Comparison of ENCODE assay signal across 8 cellular contexts in genomic region chr1:155563377-155564066, GRCh38. TPM values are rescaled to one million over a fixed set of nuclear protein-coding genes. Genes with fewer than 3 reads are reported as not detected.
DNase-seq lines count a peak whose midpoint lies in the region; ATAC-seq and TF ChIP-seq lines count a peak whose summit lies in the region.
"Not testable (repeated sequence)": the region's sequence is repeated elsewhere in the genome, so short reads cannot be mapped to it uniquely, and the experiment has no call there.

No MANE protein-coding gene starts in this region.

- not testable (repeated sequence) for TF ChIP-seq CTCF in esophagus squamous epithelium (IDR thresholded peaks at IDR 0.05); right lobe of liver (IDR thresholded peaks at IDR 0.05); retinal pigment epithelial cell (conservative IDR thresholded peaks at IDR 0.05; ENCODE audit: low read depth, low read length)

- DNase-seq in ACHN: peak; percentile 39
- peak; percentile 21 for DNase-seq in NCI-H1105 treated with DMSO at 0.1 percent for 48 hours (lab: John Stamatoyannopoulos, UW)
- peak; percentile 21 for DNase-seq in SK-N-DZ (ENCODE audit: low spot score)
- DNase-seq in amniotic epithelial cell (ENCODE audit: low read depth): peak; percentile 23
- not testable (repeated sequence) for DNase-seq in esophagus squamous epithelium (lab: John Stamatoyannopoulos, UW); right lobe of liver; retinal pigment epithelial cell (ENCODE audit: low read depth)

- H3K27ac ChIP-seq in esophagus squamous epithelium: peak overlapping the region; percentile 95 to 99 (median 98)
- peak overlapping the region; percentile 91 to 97 (median 95) for H3K27ac ChIP-seq in right lobe of liver

- H3K36me3 ChIP-seq in esophagus squamous epithelium: peaks cover 0 to 14% (median 0%) of the 10 kb centered on the region in 3 donors
- not testable (repeated sequence) for H3K36me3 ChIP-seq in right lobe of liver

- in situ Hi-C loops in ACHN (cut with HindIII; ENCODE audit: low pct_ligation_motif_present, low pct_unique_long_range_greater_than_20kb, low sequenced_read_pairs): not testable (repeated sequence)

- H3K27me3 ChIP-seq in esophagus squamous epithelium, right lobe of liver: not testable (repeated sequence)

- H3K4me1 ChIP-seq in esophagus squamous epithelium (peaks cover 15 to 45% (median 26%) of the 10 kb centered on the region in 3 donors), right lobe of liver (peaks cover 0 to 27% (median 0%) of the 10 kb centered on the region in 4 donors)

- H3K4me3 ChIP-seq in esophagus squamous epithelium (peak overlapping the region; percentile 78 to 96 (median 95)), right lobe of liver (peak overlapping the region; percentile 93 to 95 (median 94)), retinal pigment epithelial cell (ENCODE audit: low read length) (peak overlapping the region; percentile 95)

- intact Hi-C loops in esophagus squamous epithelium (cut with DNase I); right lobe of liver (cut with DNase I): not testable (repeated sequence)

- peak; percentile 13 for ATAC-seq in GM21447 (IDR thresholded peaks at IDR 0.05; ENCODE audit: unreplicated experiment)
- ATAC-seq in right lobe of liver: peak in 2 of 4 donors; percentile 1 to 4

- 0% methylated on average over 15 to 19 of the region's 21 CpGs for WGBS in esophagus squamous epithelium, 2 donors
- WGBS in right lobe of liver (ENCODE audit: insufficient coverage, low coverage, low lambda C conversion rate, missing lambda C conversion rate): under 1% methylated on average over 11 of the region's 21 CpGs

- not testable (repeated sequence) for TF ChIP-seq POLR2A in esophagus squamous epithelium (IDR thresholded peaks at IDR 0.05)
- TF ChIP-seq POLR2A in right lobe of liver (IDR thresholded peaks at IDR 0.05): peak; percentile 4

- H3K9me3 ChIP-seq in esophagus squamous epithelium, right lobe of liver: not testable (repeated sequence)

RNA-seq across cellular contexts. Expression of gene ASH1L, which starts 0.9 kb away (rescaled TPM):
- 10.3 and 12.2 TPM in 2 replicates for polyA plus RNA-seq in SK-N-DZ (2014; cell fraction: cytosol; rRNA removed)
- 9.7 and 23.4 TPM in 2 replicates for polyA plus RNA-seq in SK-N-DZ (2014; cell fraction: nucleus; rRNA removed)
- 10 to 100 TPM; 27.6 to 57.4 (median 31.2) TPM for total RNA-seq in esophagus squamous epithelium
- 10 to 100 TPM; 13.9 to 24.3 (median 17.6) TPM for total RNA-seq in right lobe of liver

RNA-seq across cellular contexts. Expression of gene MSTO1, which starts 46.5 kb away (rescaled TPM):
- polyA plus RNA-seq in SK-N-DZ (2014; cell fraction: cytosol; rRNA removed): 38.9 and 49.0 TPM in 2 replicates
- polyA plus RNA-seq in SK-N-DZ (2014; cell fraction: nucleus; rRNA removed): 455 and 485 TPM in 2 replicates
- total RNA-seq in esophagus squamous epithelium: 10 to 100 TPM in 3 of 4 donors, 1 to 10 TPM in 1; 2.6 to 17.9 (median 13.6) TPM
- 10 to 100 TPM in 5 of 6 experiments, 1 to 10 TPM in 1; 9.5 to 22.0 (median 16.7) TPM for total RNA-seq in right lobe of liver
